ENCODE assay signal across 1 cellular context in the genomic region with DNA sequence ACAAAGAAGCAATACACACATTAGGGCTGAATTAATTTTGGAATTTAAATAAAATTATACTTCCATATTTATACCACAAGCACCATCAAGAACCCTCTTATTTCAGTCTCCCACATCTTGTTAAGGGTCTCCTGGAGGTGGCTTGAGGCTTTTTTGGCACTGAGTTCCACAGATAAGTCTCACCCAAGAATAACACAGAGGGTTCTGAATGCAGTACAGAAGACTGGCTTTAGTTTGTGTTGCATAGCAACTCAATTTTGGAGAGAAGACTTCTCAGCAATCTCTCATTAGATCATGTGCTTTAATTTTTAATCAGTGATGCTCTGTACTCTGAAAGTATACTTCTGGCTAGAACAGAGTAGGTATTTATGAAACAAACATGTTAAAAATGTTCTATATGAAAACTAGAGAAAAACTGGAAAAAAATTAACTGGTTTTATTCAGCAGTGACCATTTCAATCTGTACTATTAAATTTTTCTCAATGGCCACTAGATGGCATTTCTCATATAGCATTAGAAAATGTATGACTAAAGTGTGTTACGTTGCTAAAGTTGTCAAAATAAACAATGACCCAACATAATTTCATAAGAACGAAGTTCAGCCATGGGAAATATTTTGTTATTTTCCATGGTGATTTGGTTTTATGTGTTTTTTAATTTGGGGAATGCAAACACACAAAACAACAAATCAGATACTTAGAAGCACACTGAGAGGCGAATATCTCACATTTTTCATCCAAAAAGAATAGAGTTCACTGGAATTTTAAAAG.
A peak's percentile ranks its signal among the peaks of the same experiment; 100 is the strongest.
TF ChIP-seq lines count a peak whose summit lies in the region.

No MANE protein-coding gene starts in this region.

TF ChIP-seq in K562, 482 proteins besides CTCF, POLR2A, EP300 and RAD21 (continued from another document and continues in another):
- TF ChIP-seq THRB (CRISPR knock-in tag; conservative IDR thresholded peaks at IDR 0.05): no peak
- no peak for TF ChIP-seq KAT7 (CRISPR knock-in tag; IDR thresholded peaks at IDR 0.05; ENCODE audit: borderline replicate concordance)
- TF ChIP-seq ATF3 (IDR thresholded peaks at IDR 0.05): no peak
- no peak for TF ChIP-seq ATF3 (CRISPR knock-in tag; conservative IDR thresholded peaks at IDR 0.05)
- TF ChIP-seq, protein P1, sequence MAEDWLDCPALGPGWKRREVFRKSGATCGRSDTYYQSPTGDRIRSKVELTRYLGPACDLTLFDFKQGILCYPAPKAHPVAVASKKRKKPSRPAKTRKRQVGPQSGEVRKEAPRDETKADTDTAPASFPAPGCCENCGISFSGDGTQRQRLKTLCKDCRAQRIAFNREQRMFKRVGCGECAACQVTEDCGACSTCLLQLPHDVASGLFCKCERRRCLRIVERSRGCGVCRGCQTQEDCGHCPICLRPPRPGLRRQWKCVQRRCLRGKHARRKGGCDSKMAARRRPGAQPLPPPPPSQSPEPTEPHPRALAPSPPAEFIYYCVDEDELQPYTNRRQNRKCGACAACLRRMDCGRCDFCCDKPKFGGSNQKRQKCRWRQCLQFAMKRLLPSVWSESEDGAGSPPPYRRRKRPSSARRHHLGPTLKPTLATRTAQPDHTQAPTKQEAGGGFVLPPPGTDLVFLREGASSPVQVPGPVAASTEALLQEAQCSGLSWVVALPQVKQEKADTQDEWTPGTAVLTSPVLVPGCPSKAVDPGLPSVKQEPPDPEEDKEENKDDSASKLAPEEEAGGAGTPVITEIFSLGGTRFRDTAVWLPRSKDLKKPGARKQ (CRISPR knock-in tag; IDR thresholded peaks at IDR 0.05): no peak
- TF ChIP-seq BRD4 (IDR thresholded peaks at IDR 0.05): no peak
- TF ChIP-seq MTA3 (IDR thresholded peaks at IDR 0.05; ENCODE audit: borderline replicate concordance): no peak
- no peak for TF ChIP-seq PML (IDR thresholded peaks at IDR 0.05; ENCODE audit: low read length)
- TF ChIP-seq, protein P2, sequence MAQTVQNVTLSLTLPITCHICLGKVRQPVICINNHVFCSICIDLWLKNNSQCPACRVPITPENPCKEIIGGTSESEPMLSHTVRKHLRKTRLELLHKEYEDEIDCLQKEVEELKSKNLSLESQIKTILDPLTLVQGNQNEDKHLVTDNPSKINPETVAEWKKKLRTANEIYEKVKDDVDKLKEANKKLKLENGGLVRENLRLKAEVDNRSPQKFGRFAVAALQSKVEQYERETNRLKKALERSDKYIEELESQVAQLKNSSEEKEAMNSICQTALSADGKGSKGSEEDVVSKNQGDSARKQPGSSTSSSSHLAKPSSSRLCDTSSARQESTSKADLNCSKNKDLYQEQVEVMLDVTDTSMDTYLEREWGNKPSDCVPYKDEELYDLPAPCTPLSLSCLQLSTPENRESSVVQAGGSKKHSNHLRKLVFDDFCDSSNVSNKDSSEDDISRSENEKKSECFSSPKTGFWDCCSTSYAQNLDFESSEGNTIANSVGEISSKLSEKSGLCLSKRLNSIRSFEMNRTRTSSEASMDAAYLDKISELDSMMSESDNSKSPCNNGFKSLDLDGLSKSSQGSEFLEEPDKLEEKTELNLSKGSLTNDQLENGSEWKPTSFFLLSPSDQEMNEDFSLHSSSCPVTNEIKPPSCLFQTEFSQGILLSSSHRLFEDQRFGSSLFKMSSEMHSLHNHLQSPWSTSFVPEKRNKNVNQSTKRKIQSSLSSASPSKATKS (CRISPR knock-in tag; IDR thresholded peaks at IDR 0.05): no peak
- TF ChIP-seq, protein P3, sequence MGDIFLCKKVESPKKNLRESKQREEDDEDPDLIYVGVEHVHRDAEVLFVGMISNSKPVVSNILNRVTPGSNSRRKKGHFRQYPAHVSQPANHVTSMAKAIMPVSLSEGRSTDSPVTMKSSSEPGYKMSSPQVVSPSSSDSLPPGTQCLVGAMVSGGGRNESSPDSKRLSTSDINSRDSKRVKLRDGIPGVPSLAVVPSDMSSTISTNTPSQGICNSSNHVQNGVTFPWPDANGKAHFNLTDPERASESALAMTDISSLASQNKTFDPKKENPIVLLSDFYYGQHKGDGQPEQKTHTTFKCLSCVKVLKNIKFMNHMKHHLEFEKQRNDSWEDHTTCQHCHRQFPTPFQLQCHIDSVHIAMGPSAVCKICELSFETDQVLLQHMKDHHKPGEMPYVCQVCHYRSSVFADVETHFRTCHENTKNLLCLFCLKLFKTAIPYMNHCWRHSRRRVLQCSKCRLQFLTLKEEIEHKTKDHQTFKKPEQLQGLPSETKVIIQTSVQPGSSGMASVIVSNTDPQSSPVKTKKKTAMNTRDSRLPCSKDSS (IDR thresholded peaks at IDR 0.05; ENCODE audit: low read depth, partially characterized antibody): no peak
- no peak for TF ChIP-seq JUND (IDR thresholded peaks at IDR 0.05; ENCODE audit: borderline replicate concordance, low read depth, low read length)
- TF ChIP-seq JUND (tag; IDR thresholded peaks at IDR 0.05; ENCODE audit: borderline replicate concordance, low read depth, low read length): 0 out of 3 replicates have a peak, but pooled peaks have one; percentile 32
- no peak for TF ChIP-seq MTA1 (IDR thresholded peaks at IDR 0.05; ENCODE audit: borderline replicate concordance)
- no peak for TF ChIP-seq THRAP3 (IDR thresholded peaks at IDR 0.05; ENCODE audit: borderline replicate concordance)
- no peak for TF ChIP-seq FUS (optimal IDR thresholded peaks at IDR 0.05; ENCODE audit: low read depth, low read length)
- no peak for TF ChIP-seq BCOR (IDR thresholded peaks at IDR 0.05)
- TF ChIP-seq, protein P4, sequence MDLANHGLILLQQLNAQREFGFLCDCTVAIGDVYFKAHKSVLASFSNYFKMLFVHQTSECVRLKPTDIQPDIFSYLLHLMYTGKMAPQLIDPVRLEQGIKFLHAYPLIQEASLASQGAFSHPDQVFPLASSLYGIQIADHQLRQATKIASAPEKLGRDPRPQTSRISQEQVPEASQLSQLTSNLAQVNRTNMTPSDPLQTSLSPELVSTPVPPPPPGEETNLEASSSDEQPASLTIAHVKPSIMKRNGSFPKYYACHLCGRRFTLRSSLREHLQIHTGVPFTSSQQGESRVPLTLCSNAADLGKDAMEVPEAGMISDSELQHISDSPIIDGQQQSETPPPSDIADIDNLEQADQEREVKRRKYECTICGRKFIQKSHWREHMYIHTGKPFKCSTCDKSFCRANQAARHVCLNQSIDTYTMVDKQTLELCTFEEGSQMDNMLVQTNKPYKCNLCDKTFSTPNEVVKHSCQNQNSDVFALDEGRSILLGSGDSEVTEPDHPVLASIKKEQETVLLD (IDR thresholded peaks at IDR 0.05): no peak
- TF ChIP-seq ZNF324 (CRISPR knock-in tag; IDR thresholded peaks at IDR 0.05): no peak
- no peak for TF ChIP-seq E4F1 (CRISPR knock-in tag; IDR thresholded peaks at IDR 0.05; ENCODE audit: borderline replicate concordance)
- TF ChIP-seq FOXJ2 (tag; IDR thresholded peaks at IDR 0.05): peak; percentile 72
- no peak for TF ChIP-seq ADNP (tag; IDR thresholded peaks at IDR 0.05)
- TF ChIP-seq POLR2H (tag; IDR thresholded peaks at IDR 0.05; ENCODE audit: low read depth): peak; percentile 41; the same call in 1 of the 2 replicates
- no peak for TF ChIP-seq NFATC3 (IDR thresholded peaks at IDR 0.05)
- TF ChIP-seq HOXB6 (CRISPR knock-in tag; IDR thresholded peaks at IDR 0.05; ENCODE audit: borderline replicate concordance): no peak
- TF ChIP-seq ATF1 (CRISPR knock-in tag; IDR thresholded peaks at IDR 0.05): no peak
- peak; percentile 31; the same call in 1 of the 2 replicates for TF ChIP-seq ATF1 (tag; IDR thresholded peaks at IDR 0.05)
- no peak for TF ChIP-seq ARID1B (IDR thresholded peaks at IDR 0.05)
- no peak for TF ChIP-seq MTA2 (IDR thresholded peaks at IDR 0.05; ENCODE audit: low read depth)
- no peak for TF ChIP-seq HMGN3 (IDR thresholded peaks at IDR 0.05; ENCODE audit: borderline replicate concordance, extremely low read depth, insufficient read length, low read depth, low read length)
- no peak for TF ChIP-seq ZNF3 (CRISPR knock-in tag; IDR thresholded peaks at IDR 0.05)
- TF ChIP-seq, protein P5, sequence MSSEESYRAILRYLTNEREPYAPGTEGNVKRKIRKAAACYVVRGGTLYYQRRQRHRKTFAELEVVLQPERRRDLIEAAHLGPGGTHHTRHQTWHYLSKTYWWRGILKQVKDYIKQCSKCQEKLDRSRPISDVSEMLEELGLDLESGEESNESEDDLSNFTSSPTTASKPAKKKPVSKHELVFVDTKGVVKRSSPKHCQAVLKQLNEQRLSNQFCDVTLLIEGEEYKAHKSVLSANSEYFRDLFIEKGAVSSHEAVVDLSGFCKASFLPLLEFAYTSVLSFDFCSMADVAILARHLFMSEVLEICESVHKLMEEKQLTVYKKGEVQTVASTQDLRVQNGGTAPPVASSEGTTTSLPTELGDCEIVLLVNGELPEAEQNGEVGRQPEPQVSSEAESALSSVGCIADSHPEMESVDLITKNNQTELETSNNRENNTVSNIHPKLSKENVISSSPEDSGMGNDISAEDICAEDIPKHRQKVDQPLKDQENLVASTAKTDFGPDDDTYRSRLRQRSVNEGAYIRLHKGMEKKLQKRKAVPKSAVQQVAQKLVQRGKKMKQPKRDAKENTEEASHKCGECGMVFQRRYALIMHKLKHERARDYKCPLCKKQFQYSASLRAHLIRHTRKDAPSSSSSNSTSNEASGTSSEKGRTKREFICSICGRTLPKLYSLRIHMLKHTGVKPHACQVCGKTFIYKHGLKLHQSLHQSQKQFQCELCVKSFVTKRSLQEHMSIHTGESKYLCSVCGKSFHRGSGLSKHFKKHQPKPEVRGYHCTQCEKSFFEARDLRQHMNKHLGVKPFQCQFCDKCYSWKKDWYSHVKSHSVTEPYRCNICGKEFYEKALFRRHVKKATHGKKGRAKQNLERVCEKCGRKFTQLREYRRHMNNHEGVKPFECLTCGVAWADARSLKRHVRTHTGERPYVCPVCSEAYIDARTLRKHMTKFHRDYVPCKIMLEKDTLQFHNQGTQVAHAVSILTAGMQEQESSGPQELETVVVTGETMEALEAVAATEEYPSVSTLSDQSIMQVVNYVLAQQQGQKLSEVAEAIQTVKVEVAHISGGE (CRISPR knock-in tag; IDR thresholded peaks at IDR 0.05): no peak
- TF ChIP-seq, protein P6, sequence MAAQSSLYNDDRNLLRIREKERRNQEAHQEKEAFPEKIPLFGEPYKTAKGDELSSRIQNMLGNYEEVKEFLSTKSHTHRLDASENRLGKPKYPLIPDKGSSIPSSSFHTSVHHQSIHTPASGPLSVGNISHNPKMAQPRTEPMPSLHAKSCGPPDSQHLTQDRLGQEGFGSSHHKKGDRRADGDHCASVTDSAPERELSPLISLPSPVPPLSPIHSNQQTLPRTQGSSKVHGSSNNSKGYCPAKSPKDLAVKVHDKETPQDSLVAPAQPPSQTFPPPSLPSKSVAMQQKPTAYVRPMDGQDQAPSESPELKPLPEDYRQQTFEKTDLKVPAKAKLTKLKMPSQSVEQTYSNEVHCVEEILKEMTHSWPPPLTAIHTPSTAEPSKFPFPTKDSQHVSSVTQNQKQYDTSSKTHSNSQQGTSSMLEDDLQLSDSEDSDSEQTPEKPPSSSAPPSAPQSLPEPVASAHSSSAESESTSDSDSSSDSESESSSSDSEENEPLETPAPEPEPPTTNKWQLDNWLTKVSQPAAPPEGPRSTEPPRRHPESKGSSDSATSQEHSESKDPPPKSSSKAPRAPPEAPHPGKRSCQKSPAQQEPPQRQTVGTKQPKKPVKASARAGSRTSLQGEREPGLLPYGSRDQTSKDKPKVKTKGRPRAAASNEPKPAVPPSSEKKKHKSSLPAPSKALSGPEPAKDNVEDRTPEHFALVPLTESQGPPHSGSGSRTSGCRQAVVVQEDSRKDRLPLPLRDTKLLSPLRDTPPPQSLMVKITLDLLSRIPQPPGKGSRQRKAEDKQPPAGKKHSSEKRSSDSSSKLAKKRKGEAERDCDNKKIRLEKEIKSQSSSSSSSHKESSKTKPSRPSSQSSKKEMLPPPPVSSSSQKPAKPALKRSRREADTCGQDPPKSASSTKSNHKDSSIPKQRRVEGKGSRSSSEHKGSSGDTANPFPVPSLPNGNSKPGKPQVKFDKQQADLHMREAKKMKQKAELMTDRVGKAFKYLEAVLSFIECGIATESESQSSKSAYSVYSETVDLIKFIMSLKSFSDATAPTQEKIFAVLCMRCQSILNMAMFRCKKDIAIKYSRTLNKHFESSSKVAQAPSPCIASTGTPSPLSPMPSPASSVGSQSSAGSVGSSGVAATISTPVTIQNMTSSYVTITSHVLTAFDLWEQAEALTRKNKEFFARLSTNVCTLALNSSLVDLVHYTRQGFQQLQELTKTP (IDR thresholded peaks at IDR 0.05; ENCODE audit: low read depth in 1 of 2, partially characterized antibody in 2 of 2): no peak
- no peak for TF ChIP-seq TAF15 (IDR thresholded peaks at IDR 0.05; ENCODE audit: low read depth, low read length)
- TF ChIP-seq CBX2 (IDR thresholded peaks at IDR 0.05; ENCODE audit: insufficient read depth, low read length, poor library complexity, severe bottlenecking): no peak
- no peak for TF ChIP-seq HDGF (IDR thresholded peaks at IDR 0.05)
- no peak for TF ChIP-seq ZNF766 (CRISPR knock-in tag; conservative IDR thresholded peaks at IDR 0.05)
